In genomic region chr2:78999410-78999809, GRCh38 we compare ENCODE assay signal across 12 cellular contexts. TPM values are rescaled to one million over a fixed set of nuclear protein-coding genes. Genes with fewer than 3 reads are reported as not detected.
DNase-seq lines count a peak whose midpoint lies in the region; ATAC-seq and TF ChIP-seq lines count a peak whose summit lies in the region.
"Had no signal": no experiment of that assay in that cellular context is flagged by ENCODE, and none has a peak within 500 bp of the region (broad histone marks: within the 10 kb centered on the region; RNA-seq: fewer than 3 reads in every experiment).

No MANE protein-coding gene starts in this region.

- TF ChIP-seq CTCF in heart right ventricle (IDR thresholded peaks at IDR 0.05) (peak in 7 of 9 donors; percentile 20 to 51 (median 34)), OCI-LY1 (IDR thresholded peaks at IDR 0.05; ENCODE audit: low read length) (peak; percentile 38), suprapubic skin (IDR thresholded peaks at IDR 0.05) (no peak)

- no peaks in the 10 kb centered on the region for H3K9me2 ChIP-seq in OCI-LY1 (ENCODE audit: low read depth, low read length)

- H3K4me2 ChIP-seq in OCI-LY1 (ENCODE audit: low read length): no peak overlapping the region

- WGBS in heart right ventricle, 2 donors: 55% methylated on average over 3 of the region's 3 CpGs
- WGBS in suprapubic skin: 63% methylated on average over 3 of the region's 3 CpGs

- no peak for TF ChIP-seq POLR2A in suprapubic skin (IDR thresholded peaks at IDR 0.05)

- no peak for DNase-seq in heart right ventricle
- no peak for DNase-seq in Right ventricle myocardium superior
- peak; percentile 6 for DNase-seq in fibroblast of peridontal ligament (ENCODE audit: extremely low read depth)
- no peak for DNase-seq in suprapubic skin (ENCODE audit: low spot score in 2 of 2)
- DNase-seq: DMS153 had no signal

- H3K36me3 ChIP-seq in heart right ventricle: no peaks in the 10 kb centered on the region
- H3K36me3 ChIP-seq in OCI-LY1 (ENCODE audit: insufficient read depth, low read length): no peaks in the 10 kb centered on the region
- H3K36me3 ChIP-seq in suprapubic skin: no peaks in the 10 kb centered on the region
- H3K36me3 ChIP-seq: HAP-1, thoracic aorta had no signal

- no peak for ATAC-seq in heart right ventricle
- no peak for ATAC-seq in Right ventricle myocardium superior (ENCODE audit: poor library complexity)
- ATAC-seq in HG02973 (IDR thresholded peaks at IDR 0.05; ENCODE audit: unreplicated experiment): no peak
- ATAC-seq in GM21360 (IDR thresholded peaks at IDR 0.05; ENCODE audit: unreplicated experiment): no peak
- ATAC-seq in GM19397 (IDR thresholded peaks at IDR 0.05; ENCODE audit: unreplicated experiment): no peak

- H3K79me2 ChIP-seq in OCI-LY1 (ENCODE audit: insufficient read depth, low read length): no peaks in the 10 kb centered on the region

- TF ChIP-seq EP300 in suprapubic skin (IDR thresholded peaks at IDR 0.05): no peak

- H3K27ac ChIP-seq in heart right ventricle (no peak overlapping the region), OCI-LY1 (ENCODE audit: low read depth, low read length, poor library complexity, severe bottlenecking) (no peak overlapping the region), suprapubic skin (no peak overlapping the region)
- H3K27ac ChIP-seq: thoracic aorta had no signal

- H2AFZ ChIP-seq in OCI-LY1 (ENCODE audit: low read length): no peak overlapping the region

- intact Hi-C loops in heart right ventricle (cut with DNase I) (no loop called here), Right ventricle myocardium superior (cut with DNase I) (no loop called here)

- H4K20me1 ChIP-seq in OCI-LY1 (ENCODE audit: insufficient read depth, low read length): no peaks in the 10 kb centered on the region

- H3K9ac ChIP-seq in OCI-LY1 (ENCODE audit: low read length): no peak overlapping the region

- H3K27me3 ChIP-seq in heart right ventricle (peaks cover 0 to 14% (median 8%) of the 10 kb centered on the region in 7 donors), OCI-LY1 (ENCODE audit: insufficient read depth, low read length) (no peaks in the 10 kb centered on the region), suprapubic skin (peaks cover 5% of the 10 kb centered on the region)

- no peaks in the 10 kb centered on the region for H3K9me3 ChIP-seq in heart right ventricle
- no peaks in the 10 kb centered on the region for H3K9me3 ChIP-seq in OCI-LY1 (ENCODE audit: low read length)
- no peaks in the 10 kb centered on the region for H3K9me3 ChIP-seq in suprapubic skin
- H3K9me3 ChIP-seq: HAP-1, thoracic aorta had no signal

- no peaks in the 10 kb centered on the region for H3F3A ChIP-seq in OCI-LY1 (ENCODE audit: insufficient read depth, low read length)

- H3K4me3 ChIP-seq in heart right ventricle (no peak overlapping the region), OCI-LY1 (ENCODE audit: low read depth, low read length, poor library complexity, severe bottlenecking) (no peak overlapping the region), suprapubic skin (no peak overlapping the region)
- H3K4me3 ChIP-seq: HAP-1, thoracic aorta had no signal

- no peaks in the 10 kb centered on the region for H3K4me1 ChIP-seq in heart right ventricle
- no peaks in the 10 kb centered on the region for H3K4me1 ChIP-seq in OCI-LY1 (ENCODE audit: insufficient read depth, low read length, severe bottlenecking)
- H3K4me1 ChIP-seq in suprapubic skin: no peaks in the 10 kb centered on the region
- H3K4me1 ChIP-seq: HAP-1 had no signal

RNA-seq across cellular contexts. Expression of gene REG3G, which starts 26.1 kb away (rescaled TPM):
- total RNA-seq in heart right ventricle (under 1 TPM in 1 of 10 donors, not detected in 9; 0.35 TPM), Right ventricle myocardium superior (not detected), suprapubic skin (not detected)
- polyA plus RNA-seq in heart right ventricle: under 1 TPM in 1 of 2 donors, not detected in 1; 0.06 TPM
- total RNA-seq: skeletal muscle tissue, thoracic aorta had no signal

Comparison
In these comparisons a context has a peak if more than half of its experiments do, and no peak if none do; other contexts are left out.
1. CTCF ChIP-seq: peak in heart right ventricle (7 of 9) and OCI-LY1 (single experiment); none in suprapubic skin (0 of 2).